ENCODE assay signal across 22 cellular contexts in genomic region chr2:146547236-146547635, GRCh38.
A peak's percentile ranks its signal among the peaks of the same experiment; 100 is the strongest.
DNase-seq lines count a peak whose midpoint lies in the region; ATAC-seq, FAIRE-seq and TF ChIP-seq lines count a peak whose summit lies in the region.
"Had no signal": no experiment of that assay in that cellular context is flagged by ENCODE, and none has a peak within 500 bp of the region (broad histone marks: within the 10 kb centered on the region; RNA-seq: fewer than 3 reads in every experiment).

No MANE protein-coding gene starts in this region.

- H3K9me3 ChIP-seq in H1 (ENCODE audit: insufficient read depth in 2 of 2, low read depth in 1 of 2, low read length in 1 of 2) (peaks cover 0 to 3% of the 10 kb centered on the region in 2 experiments; a peak in 1 of 4 replicates), endothelial cell of umbilical vein (replicated peaks; ENCODE audit: control insufficient read depth, insufficient read depth, low read length) (no peaks in the 10 kb centered on the region)
- H3K9me3 ChIP-seq: A549; BLaER1 treated with 17β-estradiol and CSF1 and Interleukin-3, amounts not matched to agents 10 nM and 100 nM; Caco-2 had no signal

- H3K23ac ChIP-seq in H1 (ENCODE audit: insufficient read length), result no peak overlapping the region
- no peak overlapping the region for H3K23ac ChIP-seq in mesendoderm (ENCODE audit: low read length)

- H4K20me1 ChIP-seq in H1 (replicated peaks in 1 of 2; ENCODE audit: control insufficient read depth in 1 of 2, insufficient read depth in 2 of 2, low read length in 2 of 2), result no peaks in the 10 kb centered on the region
- H4K20me1 ChIP-seq in endothelial cell of umbilical vein (replicated peaks; ENCODE audit: control insufficient read depth, extremely low read depth, insufficient read depth, low read length), result no peaks in the 10 kb centered on the region
- H4K20me1 ChIP-seq: BLaER1 treated with 17β-estradiol and CSF1 and Interleukin-3, amounts not matched to agents 10 nM and 100 nM had no signal

- no peaks in the 10 kb centered on the region for H3K27me3 ChIP-seq in H1 (replicated peaks in 1 of 4; ENCODE audit: control insufficient read depth in 3 of 4, extremely low read depth in 1 of 4, insufficient read depth in 3 of 4, low read length in 3 of 4)
- no peaks in the 10 kb centered on the region for H3K27me3 ChIP-seq in endothelial cell of umbilical vein (ENCODE audit: control insufficient read depth in 2 of 2, insufficient read depth in 2 of 2, low read length in 2 of 2)
- H3K27me3 ChIP-seq in mesendoderm (ENCODE audit: insufficient read depth, low read length, poor library complexity), result no peaks in the 10 kb centered on the region
- H3K27me3 ChIP-seq: BLaER1 treated with 17β-estradiol and CSF1 and Interleukin-3, amounts not matched to agents 10 nM and 100 nM had no signal

- H3K23me2 ChIP-seq in H1 (ENCODE audit: low read depth, low read length), result no peaks in the 10 kb centered on the region

- H3K4me1 ChIP-seq in H1 (replicated peaks in 1 of 4; ENCODE audit: control insufficient read depth in 3 of 4, insufficient read depth in 4 of 4, low read length in 3 of 4), result peaks cover 0 to 7% (median 3%) of the 10 kb centered on the region in 4 experiments; a peak in 3 of 7 replicates
- H3K4me1 ChIP-seq in endothelial cell of umbilical vein (ENCODE audit: control insufficient read depth, extremely low read depth, insufficient read depth, low read length), result no peaks in the 10 kb centered on the region
- H3K4me1 ChIP-seq in mesendoderm (ENCODE audit: control insufficient read depth, low read depth, low read length), result peaks cover 1% of the 10 kb centered on the region
- H3K4me1 ChIP-seq: A549, Caco-2 had no signal

- H2BK20ac ChIP-seq in H1 (ENCODE audit: low read length), result peak overlapping the region; percentile 53; the same call in 1 of the 2 replicates

- TF ChIP-seq CTCF in H1 (IDR thresholded peaks at IDR 0.05; ENCODE audit: control extremely low read depth in 1 of 3, insufficient read depth in 1 of 3, low read depth in 1 of 3, low read length in 3 of 3), result no peak
- no peak for TF ChIP-seq CTCF in endothelial cell of umbilical vein (IDR thresholded peaks at IDR 0.05; ENCODE audit: extremely low read depth in 1 of 2, insufficient read depth in 1 of 2, low read depth in 1 of 2, low read length in 2 of 2)

- H2BK120ac ChIP-seq in H1 (replicated peaks; ENCODE audit: low read depth, low read length) (no peak overlapping the region), mesendoderm (ENCODE audit: low read depth, low read length) (no peak overlapping the region)

- H3K14ac ChIP-seq in H1 (ENCODE audit: insufficient read length), result no peak overlapping the region

- H3K4me3 ChIP-seq in H1 (ENCODE audit: extremely low read depth in 1 of 4, insufficient read depth in 2 of 4, low read depth in 3 of 4, low read length in 4 of 4) (no peak overlapping the region), endothelial cell of umbilical vein (replicated peaks in 1 of 3; ENCODE audit: insufficient read depth in 1 of 3, low read depth in 1 of 3, low read length in 3 of 3) (no peak overlapping the region), mesendoderm (ENCODE audit: low read length) (no peak overlapping the region)
- H3K4me3 ChIP-seq: A549; BLaER1 treated with 17β-estradiol and CSF1 and Interleukin-3, amounts not matched to agents 10 nM and 100 nM had no signal

- H2BK5ac ChIP-seq in H1 (ENCODE audit: low read depth, low read length) (no peak overlapping the region), mesendoderm (ENCODE audit: low read length) (no peak overlapping the region)

- TF ChIP-seq EP300 in H1 (IDR thresholded peaks at IDR 0.05; ENCODE audit: borderline replicate concordance in 1 of 2, low read depth in 2 of 2, low read length in 2 of 2), result no peak

- H3K36me3 ChIP-seq in H1 (ENCODE audit: control insufficient read depth in 2 of 4, insufficient read depth in 4 of 4, low read length in 3 of 4) (no peaks in the 10 kb centered on the region), endothelial cell of umbilical vein (ENCODE audit: control insufficient read depth in 2 of 2, extremely low read depth in 1 of 2, insufficient read depth in 2 of 2, low read length in 2 of 2) (no peaks in the 10 kb centered on the region), mesendoderm (ENCODE audit: control insufficient read depth, insufficient read depth, low read length) (no peaks in the 10 kb centered on the region)
- H3K36me3 ChIP-seq: BLaER1 treated with 17β-estradiol and CSF1 and Interleukin-3, amounts not matched to agents 10 nM and 100 nM had no signal

- 89% methylated on average over 6 of the region's 6 CpGs; no CpG with 5 or more reads in 1 of the 2 experiments for WGBS in H1 (ENCODE audit: extremely low coverage in 1 of 2, insufficient coverage in 1 of 2, insufficient read length in 1 of 2, insufficient replicate concordance in 2 of 2, low coverage in 1 of 2, low lambda C conversion rate in 2 of 2, missing lambda C conversion rate in 1 of 2), 2 experiments
- no CpG with 5 or more reads among the region's 6 CpGs for WGBS in mesendoderm (ENCODE audit: extremely low coverage, insufficient coverage, low lambda C conversion rate)

- H3K79me1 ChIP-seq in H1 (ENCODE audit: low read depth, low read length), result no peaks in the 10 kb centered on the region
- no peaks in the 10 kb centered on the region for H3K79me1 ChIP-seq in mesendoderm (ENCODE audit: low read length)

- DNase-seq in HT1080 (ENCODE audit: low read depth), result peak; percentile 66
- no peak for DNase-seq in H1 (ENCODE audit: low read depth in 1 of 2, low spot score in 2 of 2)
- DNase-seq in endothelial cell of umbilical vein (ENCODE audit: low read depth, low spot score), result peak; percentile 4
- no peak for DNase-seq in mesendoderm
- no peak for DNase-seq in nucleus accumbens (lab: John Stamatoyannopoulos, UW)
- DNase-seq in NK-92 (lab: John Stamatoyannopoulos, UW; ENCODE audit: unreplicated experiment), result no peak
- DNase-seq: AML-193; Caco-2; Calu3; CD4-positive, alpha-beta T cell; CD8-positive, alpha-beta T cell; DMS79 treated with DMSO at 0.1 percent for 48 hours; GF-D8 had no signal

- H3K9me1 ChIP-seq in endothelial cell of umbilical vein (replicated peaks; ENCODE audit: control insufficient read depth, extremely low read depth, insufficient read depth, low read length), result no peaks in the 10 kb centered on the region

- H3K18ac ChIP-seq in H1 (ENCODE audit: extremely low read depth, low read length) (no peak overlapping the region), mesendoderm (ENCODE audit: low read length) (peak overlapping the region; percentile 75)

- ATAC-seq in HG03097 (IDR thresholded peaks at IDR 0.05; ENCODE audit: low FRiP score, unreplicated experiment), result no peak
- ATAC-seq: A549; CD8-positive, alpha-beta T cell had no signal

- H2AFZ ChIP-seq in H1 (ENCODE audit: low read length) (no peak overlapping the region), endothelial cell of umbilical vein (ENCODE audit: low read depth, low read length) (no peak overlapping the region)

- H3K4ac ChIP-seq in H1 (replicated peaks; ENCODE audit: insufficient read length, low read depth, low read length) (no peak overlapping the region), mesendoderm (ENCODE audit: low read depth, low read length) (peak overlapping the region; percentile 56)

- CTCF ChIA-PET in H1 (lab: Charles Lee; ENCODE audit: partially characterized antibody), result interaction anchor here (1.2 kb wide), 1 partner anchor 24 kb away, joined by 3 read pairs; no protein-coding TSS in a partner anchor
- CTCF ChIA-PET in endothelial cell of umbilical vein (lab: Charles Lee), result no interaction called here

- H3K4me2 ChIP-seq in H1 (ENCODE audit: insufficient read depth in 1 of 2, low read depth in 2 of 2, low read length in 2 of 2) (no peak overlapping the region), endothelial cell of umbilical vein (ENCODE audit: insufficient read depth, low read length) (no peak overlapping the region), mesendoderm (ENCODE audit: low read length) (no peak overlapping the region)
- H3K4me2 ChIP-seq: A549; BLaER1 treated with 17β-estradiol and CSF1 and Interleukin-3, amounts not matched to agents 10 nM and 100 nM had no signal

- POLR2A ChIA-PET in H1 (lab: Charles Lee; ENCODE audit: partially characterized antibody) (no interaction called here), endothelial cell of umbilical vein (lab: Charles Lee) (no interaction called here)

- TF ChIP-seq RAD21 in H1 (IDR thresholded peaks at IDR 0.05 in 1 of 2, conservative IDR thresholded peaks at IDR 0.05 in 1 of 2; ENCODE audit: low read depth in 2 of 2, low read length in 2 of 2), result no peak

- H3K79me2 ChIP-seq in H1 (ENCODE audit: control insufficient read depth in 1 of 2, insufficient read depth in 2 of 2, low read length in 2 of 2) (no peaks in the 10 kb centered on the region), endothelial cell of umbilical vein (ENCODE audit: control insufficient read depth, insufficient read depth, low read length) (no peaks in the 10 kb centered on the region), mesendoderm (ENCODE audit: control insufficient read depth, insufficient read depth, low read length) (no peaks in the 10 kb centered on the region)

- H2AK5ac ChIP-seq in H1 (ENCODE audit: low read depth, low read length), result no peak overlapping the region
- no peak overlapping the region for H2AK5ac ChIP-seq in mesendoderm (ENCODE audit: low read length)

- TF ChIP-seq POLR2A in H1 (IDR thresholded peaks at IDR 0.05; ENCODE audit: control extremely low read depth in 1 of 2, low read depth in 2 of 2, low read length in 2 of 2), result no peak
- no peak for TF ChIP-seq POLR2A in endothelial cell of umbilical vein (IDR thresholded peaks at IDR 0.05; ENCODE audit: low read depth, low read length)

- H4K5ac ChIP-seq in H1 (ENCODE audit: insufficient read length, low read depth, low read length) (no peak overlapping the region), mesendoderm (ENCODE audit: low read length) (no peak overlapping the region)

- H2BK12ac ChIP-seq in H1 (ENCODE audit: low read depth, low read length), result no peak overlapping the region; the same call in 1 of the 2 replicates

- 0 out of 2 replicates have a peak overlapping the region, but pooled peaks have one; percentile 10 for H2BK15ac ChIP-seq in H1 (ENCODE audit: low read length)
- H2BK15ac ChIP-seq in mesendoderm (replicated peaks; ENCODE audit: low read depth), result peak overlapping the region; percentile 87

- no peak overlapping the region for H4K91ac ChIP-seq in H1 (replicated peaks; ENCODE audit: insufficient read length, low read length)

- no peak for FAIRE-seq in H1 (lab: Jason Lieb, UNC)
- no peak for FAIRE-seq in endothelial cell of umbilical vein (lab: Jason Lieb, UNC)
- FAIRE-seq: A549, D721Med, G401.6, GM12891, GM19239 had no signal

- BruUV-seq in endothelial cell of umbilical vein (replicated peaks; lab: Mats Ljungman, UMichigan), result no TSS peak

- H4K8ac ChIP-seq in H1 (ENCODE audit: extremely low read depth, insufficient read depth, low read length) (no peak overlapping the region), mesendoderm (ENCODE audit: low read depth, low read length) (no peak overlapping the region)

- dilution Hi-C loops in endothelial cell of umbilical vein (cut with MboI; ENCODE audit: extremely low pct_ligation_motif_present, low sequenced_read_pairs), result no loop called here

- H3K56ac ChIP-seq in H1 (replicated peaks; ENCODE audit: insufficient read length, low read depth, low read length), result no peak overlapping the region
- no peak overlapping the region for H3K56ac ChIP-seq in mesendoderm (ENCODE audit: low read length)

- intact Hi-C loops in endothelial cell of umbilical vein (cut with micrococcal nuclease), result no loop called here

- H3K27ac ChIP-seq in H1 (ENCODE audit: low read depth, low read length) (no peak overlapping the region), endothelial cell of umbilical vein (ENCODE audit: insufficient read depth, low read depth, low read length) (no peak overlapping the region), mesendoderm (ENCODE audit: low read depth, low read length) (no peak overlapping the region)
- H3K27ac ChIP-seq: 22Rv1; A549; BLaER1 treated with 17β-estradiol and CSF1 and Interleukin-3, amounts not matched to agents 10 nM and 100 nM; C4-2B had no signal

- H3K9ac ChIP-seq in H1 (replicated peaks in 1 of 4; ENCODE audit: extremely low read depth in 1 of 4, low read depth in 3 of 4, low read length in 3 of 4), result no peak overlapping the region
- H3K9ac ChIP-seq in endothelial cell of umbilical vein (replicated peaks; ENCODE audit: extremely low read depth, insufficient read depth, low read length), result no peak overlapping the region
- H3K9ac ChIP-seq in mesendoderm (ENCODE audit: low read length), result no peak overlapping the region
- H3K9ac ChIP-seq: BLaER1 treated with 17β-estradiol and CSF1 and Interleukin-3, amounts not matched to agents 10 nM and 100 nM had no signal

Comparison
In these comparisons a context has a peak if more than half of its experiments do, and no peak if none do; other contexts are left out.
1. DNase-seq: peak in HT1080 (single experiment) and endothelial cell of umbilical vein (single experiment); none in H1 (0 of 2), mesendoderm (single experiment), nucleus accumbens (0 of 56) and NK-92 (single experiment).